ENCODE assay signal across 22 cellular contexts in the genomic region with DNA sequence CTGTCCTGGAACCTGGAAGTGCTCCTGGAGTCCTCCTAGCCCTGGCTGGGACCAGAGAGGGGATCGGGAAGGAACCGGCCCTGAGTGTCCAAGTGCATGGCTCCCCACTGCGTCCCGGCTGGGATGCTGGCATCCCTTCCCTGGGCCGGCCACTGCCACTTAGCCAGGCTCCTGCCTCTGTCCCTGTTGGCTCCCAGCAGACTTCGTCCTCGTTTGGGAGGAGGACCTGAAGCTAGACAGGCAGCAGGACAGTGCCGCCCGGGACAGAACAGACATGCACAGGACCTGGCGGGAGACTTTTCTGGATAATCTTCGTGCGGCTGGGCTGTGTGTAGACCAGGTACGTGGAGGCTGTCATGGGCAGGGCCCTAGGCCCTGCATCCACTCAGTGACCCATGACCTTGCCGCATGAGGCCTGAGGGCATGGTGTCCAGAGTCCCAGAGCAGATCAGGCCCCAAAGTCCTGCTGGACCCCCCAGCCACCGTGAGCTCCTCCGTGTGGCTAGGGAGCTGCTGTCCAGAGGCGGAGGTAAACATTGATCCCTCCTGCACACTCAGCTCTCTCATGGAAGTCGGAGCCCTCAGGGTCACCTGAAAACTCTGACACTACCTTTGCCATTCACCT. TPM values are rescaled to one million over a fixed set of nuclear protein-coding genes. Genes with fewer than 3 reads are reported as not detected.
DNase-seq lines count a peak whose midpoint lies in the region; ATAC-seq and TF ChIP-seq lines count a peak whose summit lies in the region.
"Had no signal": no experiment of that assay in that cellular context is flagged by ENCODE, and none has a peak within 500 bp of the region (broad histone marks: within the 10 kb centered on the region; RNA-seq: fewer than 3 reads in every experiment).

No MANE protein-coding gene starts in this region.

- intact Hi-C loops in lower lobe of right lung (cut with DNase I) = no loop called here
- intact Hi-C loops in spleen (cut with DNase I; ENCODE audit: low total_unique reads) = no loop called here
- intact Hi-C loops in esophagus muscularis mucosa (cut with DNase I) = no loop called here

- TF ChIP-seq EP300 in esophagus muscularis mucosa (IDR thresholded peaks at IDR 0.05) = no peak

- WGBS in spleen, 5 donors = 89 to 94% (median 90%) methylated on average over 16 to 18 of the region's 18 CpGs
- 90% methylated on average over 13 of the region's 18 CpGs for WGBS in esophagus muscularis mucosa

- H3K36me3 ChIP-seq in H7 (replicated peaks; ENCODE audit: control insufficient read depth, insufficient read depth, low read length) (no peaks in the 10 kb centered on the region), lower lobe of right lung (no peaks in the 10 kb centered on the region), spleen (no peaks in the 10 kb centered on the region), esophagus muscularis mucosa (no peaks in the 10 kb centered on the region)
- H3K36me3 ChIP-seq: BLaER1 treated with 17β-estradiol and CSF1 and Interleukin-3, amounts not matched to agents 10 nM and 100 nM; Peyer's patch had no signal

- no peak for ATAC-seq in lower lobe of right lung
- ATAC-seq in HG03139 (IDR thresholded peaks at IDR 0.05; ENCODE audit: unreplicated experiment) = no peak
- ATAC-seq: GM12878, GM23338, HCT116 had no signal

- H3K9me3 ChIP-seq in lower lobe of right lung (no peaks in the 10 kb centered on the region), spleen (no peaks in the 10 kb centered on the region), esophagus muscularis mucosa (no peaks in the 10 kb centered on the region)
- H3K9me3 ChIP-seq: BLaER1 treated with 17β-estradiol and CSF1 and Interleukin-3, amounts not matched to agents 10 nM and 100 nM; Caco-2; Peyer's patch had no signal

- peak; percentile 44 for DNase-seq in activated effector memory CD4-positive, alpha-beta T cell treated with anti-CD3 and anti-CD28 coated beads, Interleukin-2, amount 50 U/mL, for 16 hours
- DNase-seq in activated effector memory CD4-positive, alpha-beta T cell treated with Interleukin-2 at 50 U/mL for 16 hours = no peak
- DNase-seq in H7 = peak; percentile 54
- peak; percentile 35 for DNase-seq in lower lobe of right lung
- peak; percentile 65 for DNase-seq in spleen
- no peak for DNase-seq in NCI-H774 (lab: John Stamatoyannopoulos, UW)
- no peak for DNase-seq in esophagus muscularis mucosa (ENCODE audit: extremely low spot score)
- DNase-seq: 8988T; Caco-2; CD4-positive, alpha-beta memory T cell; DND-41; Kasumi-1; NCI-H1694; NCI-H2081; NCI-H2171; NCI-H524 treated with DMSO at 0.1 percent for 48 hours had no signal

- H3K4me3 ChIP-seq in H7 (ENCODE audit: insufficient read depth, low read depth, low read length) (no peak overlapping the region), lower lobe of right lung (no peak overlapping the region), spleen (no peak overlapping the region), esophagus muscularis mucosa (no peak overlapping the region)
- H3K4me3 ChIP-seq: BLaER1 treated with 17β-estradiol and CSF1 and Interleukin-3, amounts not matched to agents 10 nM and 100 nM; GM12878; GM23338; Peyer's patch had no signal

- H3K27ac ChIP-seq in lower lobe of right lung (no peak overlapping the region), spleen (no peak overlapping the region), esophagus muscularis mucosa (replicated peaks in 1 of 4) (no peak overlapping the region)
- H3K27ac ChIP-seq: BLaER1 treated with 17β-estradiol and CSF1 and Interleukin-3, amounts not matched to agents 10 nM and 100 nM; Peyer's patch had no signal

- H3K27me3 ChIP-seq in H7 (ENCODE audit: control insufficient read depth, insufficient read depth, low read length) = no peaks in the 10 kb centered on the region
- no peaks in the 10 kb centered on the region for H3K27me3 ChIP-seq in lower lobe of right lung (ENCODE audit: low read depth)
- H3K27me3 ChIP-seq in spleen (replicated peaks in 1 of 7) = no peaks in the 10 kb centered on the region
- H3K27me3 ChIP-seq in esophagus muscularis mucosa = no peaks in the 10 kb centered on the region
- H3K27me3 ChIP-seq: BLaER1 treated with 17β-estradiol and CSF1 and Interleukin-3, amounts not matched to agents 10 nM and 100 nM; Peyer's patch had no signal

- TF ChIP-seq POLR2A in spleen (IDR thresholded peaks at IDR 0.05) (no peak), esophagus muscularis mucosa (IDR thresholded peaks at IDR 0.05; ENCODE audit: low read depth) (no peak)

- no peaks in the 10 kb centered on the region for H3K4me1 ChIP-seq in lower lobe of right lung
- no peaks in the 10 kb centered on the region for H3K4me1 ChIP-seq in spleen
- H3K4me1 ChIP-seq in esophagus muscularis mucosa = no peaks in the 10 kb centered on the region
- H3K4me1 ChIP-seq: Caco-2, Peyer's patch had no signal

- TF ChIP-seq CTCF in lower lobe of right lung (IDR thresholded peaks at IDR 0.05) = no peak
- TF ChIP-seq CTCF in spleen (IDR thresholded peaks at IDR 0.05 in 8 of 11, conservative IDR thresholded peaks at IDR 0.05 in 3 of 11) = no peak
- TF ChIP-seq CTCF in esophagus muscularis mucosa (IDR thresholded peaks at IDR 0.05) = no peak

RNA-seq across cellular contexts. Expression of gene ANO7, which starts 7.1 kb away (rescaled TPM):
- total RNA-seq in H7 (2014; rRNA removed; shearing (Covaris generic)) = 2.0 and 4.0 TPM in 2 replicates
- total RNA-seq in lower lobe of right lung = 1.3 TPM
- 1 to 10 TPM; 1.5 to 3.5 (median 3.0) TPM for total RNA-seq in spleen
- polyA plus RNA-seq in spleen = 1 to 10 TPM in 1 of 3 donors, under 1 TPM in 2; 0.46 to 1.3 (median 0.56) TPM
- total RNA-seq in esophagus muscularis mucosa = 1 to 10 TPM in 1 of 4 donors, under 1 TPM in 2, not detected in 1; 0.32 to 1.3 (median 0.42) TPM

RNA-seq across cellular contexts. Expression of gene PPP1R7, which starts 45.4 kb away (rescaled TPM):
- 32.1 and 36.9 TPM in 2 replicates for total RNA-seq in H7 (2014; rRNA removed; shearing (Covaris generic))
- total RNA-seq in lower lobe of right lung (58.9 TPM), spleen (10 to 100 TPM; 36.1 to 89.3 (median 49.8) TPM), esophagus muscularis mucosa (10 to 100 TPM; 69.1 to 87.2 (median 73.7) TPM)
- 10 to 100 TPM; 37.3 to 56.5 (median 47.9) TPM for polyA plus RNA-seq in spleen

RNA-seq across cellular contexts. Expression of gene PASK, which starts 46.3 kb away (rescaled TPM):
- 20.4 and 20.6 TPM in 2 replicates for total RNA-seq in H7 (2014; rRNA removed; shearing (Covaris generic))
- total RNA-seq in lower lobe of right lung = 10.8 TPM
- 10 to 100 TPM; 10.4 to 35.6 (median 20.8) TPM for total RNA-seq in spleen
- 10 to 100 TPM in 2 of 3 donors, 1 to 10 TPM in 1; 8.0 to 11.8 (median 10.6) TPM for polyA plus RNA-seq in spleen
- total RNA-seq in esophagus muscularis mucosa = 1 to 10 TPM; 1.5 to 3.3 (median 2.2) TPM

Comparison
In these comparisons a context has a peak if more than half of its experiments do, and no peak if none do; other contexts are left out.
1. DNase-seq: peak in activated effector memory CD4-positive, alpha-beta T cell treated with anti-CD3 and anti-CD28 coated beads, Interleukin-2, amount 50 U/mL, for 16 hours (single experiment), H7 (single experiment), lower lobe of right lung (single experiment) and spleen (single experiment); none in activated effector memory CD4-positive, alpha-beta T cell treated with Interleukin-2 at 50 U/mL for 16 hours (single experiment), NCI-H774 (single experiment) and esophagus muscularis mucosa (single experiment).